ENCODE assay signal across 1 cellular context in the genomic region with DNA sequence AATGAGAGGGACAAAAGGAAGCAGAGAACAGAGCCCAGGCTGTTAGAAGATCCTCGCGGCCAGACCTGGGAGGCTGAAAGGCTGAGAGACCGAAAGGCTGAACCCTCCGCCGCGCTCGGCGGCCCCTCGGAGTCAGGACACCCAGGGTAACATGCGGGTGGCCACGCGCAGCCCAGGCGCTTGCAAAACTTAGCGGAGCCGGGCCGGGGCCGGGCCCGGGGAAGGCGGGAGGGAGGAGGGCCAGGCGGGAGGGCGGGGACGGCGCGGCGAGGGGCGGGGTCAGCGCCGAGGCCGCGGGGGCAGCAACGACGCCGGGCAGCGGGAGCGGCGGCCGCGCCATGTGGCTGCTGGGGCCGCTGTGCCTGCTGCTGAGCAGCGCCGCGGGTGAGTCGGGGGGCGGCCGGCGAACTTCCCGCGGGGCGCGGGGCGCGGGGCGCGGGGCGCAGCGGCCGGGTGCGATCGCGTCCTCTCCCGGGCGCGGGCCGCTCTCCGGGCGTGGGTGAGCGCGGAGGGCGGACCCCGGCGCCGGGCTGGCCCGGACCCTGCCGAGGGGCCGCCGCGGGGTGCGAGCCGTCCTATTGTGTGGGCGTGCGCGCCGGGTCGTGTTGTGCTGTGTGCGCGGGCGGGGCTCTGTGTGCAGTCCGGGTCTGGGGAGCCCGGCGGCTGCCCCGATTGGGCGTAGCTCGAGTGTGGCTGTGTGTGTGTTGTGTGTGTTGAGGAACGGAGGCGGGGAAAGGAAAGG.
TF ChIP-seq lines count a peak whose summit lies in the region.

A gene with protein sequence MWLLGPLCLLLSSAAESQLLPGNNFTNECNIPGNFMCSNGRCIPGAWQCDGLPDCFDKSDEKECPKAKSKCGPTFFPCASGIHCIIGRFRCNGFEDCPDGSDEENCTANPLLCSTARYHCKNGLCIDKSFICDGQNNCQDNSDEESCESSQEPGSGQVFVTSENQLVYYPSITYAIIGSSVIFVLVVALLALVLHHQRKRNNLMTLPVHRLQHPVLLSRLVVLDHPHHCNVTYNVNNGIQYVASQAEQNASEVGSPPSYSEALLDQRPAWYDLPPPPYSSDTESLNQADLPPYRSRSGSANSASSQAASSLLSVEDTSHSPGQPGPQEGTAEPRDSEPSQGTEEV (plus strand): TSS at position 302 of the 742 bp plus-strand sequence. CDS start 37 bp downstream, at position 339.

TF ChIP-seq in WTC11, 78 proteins besides CTCF, POLR2A, EP300 and RAD21 (continued from another document):
- TF ChIP-seq, protein P1, sequence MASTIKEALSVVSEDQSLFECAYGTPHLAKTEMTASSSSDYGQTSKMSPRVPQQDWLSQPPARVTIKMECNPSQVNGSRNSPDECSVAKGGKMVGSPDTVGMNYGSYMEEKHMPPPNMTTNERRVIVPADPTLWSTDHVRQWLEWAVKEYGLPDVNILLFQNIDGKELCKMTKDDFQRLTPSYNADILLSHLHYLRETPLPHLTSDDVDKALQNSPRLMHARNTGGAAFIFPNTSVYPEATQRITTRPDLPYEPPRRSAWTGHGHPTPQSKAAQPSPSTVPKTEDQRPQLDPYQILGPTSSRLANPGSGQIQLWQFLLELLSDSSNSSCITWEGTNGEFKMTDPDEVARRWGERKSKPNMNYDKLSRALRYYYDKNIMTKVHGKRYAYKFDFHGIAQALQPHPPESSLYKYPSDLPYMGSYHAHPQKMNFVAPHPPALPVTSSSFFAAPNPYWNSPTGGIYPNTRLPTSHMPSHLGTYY (CRISPR knock-in tag; IDR thresholded peaks at IDR 0.05): no peak
- TF ChIP-seq HMGA2 (CRISPR knock-in tag; IDR thresholded peaks at IDR 0.05) (no peak), TP53 (CRISPR knock-in tag; IDR thresholded peaks at IDR 0.05) (0 out of 2 replicates have a peak, but pooled peaks have one; percentile 44), ELF4 (CRISPR knock-in tag; IDR thresholded peaks at IDR 0.05; ENCODE audit: low read depth) (no peak), ZNF416 (CRISPR knock-in tag; IDR thresholded peaks at IDR 0.05) (no peak), ZNF121 (CRISPR knock-in tag; IDR thresholded peaks at IDR 0.05) (no peak), RELA (CRISPR knock-in tag; IDR thresholded peaks at IDR 0.05; ENCODE audit: borderline replicate concordance) (no peak), ETV6 (CRISPR knock-in tag; IDR thresholded peaks at IDR 0.05) (peak; percentile 49; the same call in 1 of the 2 replicates), CBFB (CRISPR knock-in tag; IDR thresholded peaks at IDR 0.05; ENCODE audit: low read depth) (0 out of 2 replicates have a peak, but pooled peaks have one; percentile 13), ZNF263 (CRISPR knock-in tag; IDR thresholded peaks at IDR 0.05; ENCODE audit: low read depth) (no peak), NFE2L1 (CRISPR knock-in tag; IDR thresholded peaks at IDR 0.05) (no peak), NR3C1 (CRISPR knock-in tag; conservative IDR thresholded peaks at IDR 0.05; ENCODE audit: low read depth) (no peak), ZNF317 (CRISPR knock-in tag; IDR thresholded peaks at IDR 0.05; ENCODE audit: borderline replicate concordance, low read depth) (no peak), CREM (CRISPR knock-in tag; IDR thresholded peaks at IDR 0.05) (no peak), SOX15 (CRISPR knock-in tag; IDR thresholded peaks at IDR 0.05) (no peak), MYBL2 (CRISPR knock-in tag; IDR thresholded peaks at IDR 0.05) (no peak), SP1 (CRISPR knock-in tag; conservative IDR thresholded peaks at IDR 0.05) (peak; percentile 30; the same call in 1 of the 2 replicates), ESRRA (CRISPR knock-in tag; IDR thresholded peaks at IDR 0.05; ENCODE audit: borderline replicate concordance) (no peak), NFYB (CRISPR knock-in tag; conservative IDR thresholded peaks at IDR 0.05; ENCODE audit: low read depth) (no peak), MXD4 (CRISPR knock-in tag; IDR thresholded peaks at IDR 0.05; ENCODE audit: borderline replicate concordance) (no peak)
- TF ChIP-seq, protein P2, sequence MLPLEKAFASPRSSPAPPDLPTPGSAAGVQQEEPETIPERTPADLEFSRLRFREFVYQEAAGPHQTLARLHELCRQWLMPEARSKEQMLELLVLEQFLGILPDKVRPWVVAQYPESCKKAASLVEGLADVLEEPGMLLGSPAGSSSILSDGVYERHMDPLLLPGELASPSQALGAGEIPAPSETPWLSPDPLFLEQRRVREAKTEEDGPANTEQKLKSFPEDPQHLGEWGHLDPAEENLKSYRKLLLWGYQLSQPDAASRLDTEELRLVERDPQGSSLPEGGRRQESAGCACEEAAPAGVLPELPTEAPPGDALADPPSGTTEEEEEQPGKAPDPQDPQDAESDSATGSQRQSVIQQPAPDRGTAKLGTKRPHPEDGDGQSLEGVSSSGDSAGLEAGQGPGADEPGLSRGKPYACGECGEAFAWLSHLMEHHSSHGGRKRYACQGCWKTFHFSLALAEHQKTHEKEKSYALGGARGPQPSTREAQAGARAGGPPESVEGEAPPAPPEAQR (CRISPR knock-in tag; IDR thresholded peaks at IDR 0.05): no peak
- TF ChIP-seq, protein P3, sequence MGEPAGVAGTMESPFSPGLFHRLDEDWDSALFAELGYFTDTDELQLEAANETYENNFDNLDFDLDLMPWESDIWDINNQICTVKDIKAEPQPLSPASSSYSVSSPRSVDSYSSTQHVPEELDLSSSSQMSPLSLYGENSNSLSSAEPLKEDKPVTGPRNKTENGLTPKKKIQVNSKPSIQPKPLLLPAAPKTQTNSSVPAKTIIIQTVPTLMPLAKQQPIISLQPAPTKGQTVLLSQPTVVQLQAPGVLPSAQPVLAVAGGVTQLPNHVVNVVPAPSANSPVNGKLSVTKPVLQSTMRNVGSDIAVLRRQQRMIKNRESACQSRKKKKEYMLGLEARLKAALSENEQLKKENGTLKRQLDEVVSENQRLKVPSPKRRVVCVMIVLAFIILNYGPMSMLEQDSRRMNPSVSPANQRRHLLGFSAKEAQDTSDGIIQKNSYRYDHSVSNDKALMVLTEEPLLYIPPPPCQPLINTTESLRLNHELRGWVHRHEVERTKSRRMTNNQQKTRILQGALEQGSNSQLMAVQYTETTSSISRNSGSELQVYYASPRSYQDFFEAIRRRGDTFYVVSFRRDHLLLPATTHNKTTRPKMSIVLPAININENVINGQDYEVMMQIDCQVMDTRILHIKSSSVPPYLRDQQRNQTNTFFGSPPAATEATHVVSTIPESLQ (CRISPR knock-in tag; IDR thresholded peaks at IDR 0.05): no peak
- TF ChIP-seq, protein P4, sequence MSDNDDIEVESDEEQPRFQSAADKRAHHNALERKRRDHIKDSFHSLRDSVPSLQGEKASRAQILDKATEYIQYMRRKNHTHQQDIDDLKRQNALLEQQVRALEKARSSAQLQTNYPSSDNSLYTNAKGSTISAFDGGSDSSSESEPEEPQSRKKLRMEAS (CRISPR knock-in tag; IDR thresholded peaks at IDR 0.05): peak; percentile 34; the same call in 1 of the 2 replicates
- TF ChIP-seq, protein P5, sequence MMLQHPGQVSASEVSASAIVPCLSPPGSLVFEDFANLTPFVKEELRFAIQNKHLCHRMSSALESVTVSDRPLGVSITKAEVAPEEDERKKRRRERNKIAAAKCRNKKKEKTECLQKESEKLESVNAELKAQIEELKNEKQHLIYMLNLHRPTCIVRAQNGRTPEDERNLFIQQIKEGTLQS (CRISPR knock-in tag; conservative IDR thresholded peaks at IDR 0.05): no peak
- TF ChIP-seq, protein P6, sequence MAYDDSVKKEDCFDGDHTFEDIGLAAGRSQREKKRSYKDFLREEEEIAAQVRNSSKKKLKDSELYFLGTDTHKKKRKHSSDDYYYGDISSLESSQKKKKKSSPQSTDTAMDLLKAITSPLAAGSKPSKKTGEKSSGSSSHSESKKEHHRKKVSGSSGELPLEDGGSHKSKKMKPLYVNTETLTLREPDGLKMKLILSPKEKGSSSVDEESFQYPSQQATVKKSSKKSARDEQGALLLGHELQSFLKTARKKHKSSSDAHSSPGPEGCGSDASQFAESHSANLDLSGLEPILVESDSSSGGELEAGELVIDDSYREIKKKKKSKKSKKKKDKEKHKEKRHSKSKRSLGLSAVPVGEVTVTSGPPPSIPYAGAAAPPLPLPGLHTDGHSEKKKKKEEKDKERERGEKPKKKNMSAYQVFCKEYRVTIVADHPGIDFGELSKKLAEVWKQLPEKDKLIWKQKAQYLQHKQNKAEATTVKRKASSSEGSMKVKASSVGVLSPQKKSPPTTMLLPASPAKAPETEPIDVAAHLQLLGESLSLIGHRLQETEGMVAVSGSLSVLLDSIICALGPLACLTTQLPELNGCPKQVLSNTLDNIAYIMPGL (CRISPR knock-in tag; IDR thresholded peaks at IDR 0.05): no peak
- TF ChIP-seq, protein P7, sequence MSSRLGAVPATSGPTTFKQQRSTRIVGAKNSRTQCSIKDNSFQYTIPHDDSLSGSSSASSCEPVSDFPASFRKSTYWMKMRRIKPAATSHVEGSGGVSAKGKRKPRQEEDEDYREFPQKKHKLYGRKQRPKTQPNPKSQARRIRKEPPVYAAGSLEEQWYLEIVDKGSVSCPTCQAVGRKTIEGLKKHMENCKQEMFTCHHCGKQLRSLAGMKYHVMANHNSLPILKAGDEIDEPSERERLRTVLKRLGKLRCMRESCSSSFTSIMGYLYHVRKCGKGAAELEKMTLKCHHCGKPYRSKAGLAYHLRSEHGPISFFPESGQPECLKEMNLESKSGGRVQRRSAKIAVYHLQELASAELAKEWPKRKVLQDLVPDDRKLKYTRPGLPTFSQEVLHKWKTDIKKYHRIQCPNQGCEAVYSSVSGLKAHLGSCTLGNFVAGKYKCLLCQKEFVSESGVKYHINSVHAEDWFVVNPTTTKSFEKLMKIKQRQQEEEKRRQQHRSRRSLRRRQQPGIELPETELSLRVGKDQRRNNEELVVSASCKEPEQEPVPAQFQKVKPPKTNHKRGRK (CRISPR knock-in tag; IDR thresholded peaks at IDR 0.05; ENCODE audit: borderline replicate concordance): no peak
- TF ChIP-seq, protein P8, sequence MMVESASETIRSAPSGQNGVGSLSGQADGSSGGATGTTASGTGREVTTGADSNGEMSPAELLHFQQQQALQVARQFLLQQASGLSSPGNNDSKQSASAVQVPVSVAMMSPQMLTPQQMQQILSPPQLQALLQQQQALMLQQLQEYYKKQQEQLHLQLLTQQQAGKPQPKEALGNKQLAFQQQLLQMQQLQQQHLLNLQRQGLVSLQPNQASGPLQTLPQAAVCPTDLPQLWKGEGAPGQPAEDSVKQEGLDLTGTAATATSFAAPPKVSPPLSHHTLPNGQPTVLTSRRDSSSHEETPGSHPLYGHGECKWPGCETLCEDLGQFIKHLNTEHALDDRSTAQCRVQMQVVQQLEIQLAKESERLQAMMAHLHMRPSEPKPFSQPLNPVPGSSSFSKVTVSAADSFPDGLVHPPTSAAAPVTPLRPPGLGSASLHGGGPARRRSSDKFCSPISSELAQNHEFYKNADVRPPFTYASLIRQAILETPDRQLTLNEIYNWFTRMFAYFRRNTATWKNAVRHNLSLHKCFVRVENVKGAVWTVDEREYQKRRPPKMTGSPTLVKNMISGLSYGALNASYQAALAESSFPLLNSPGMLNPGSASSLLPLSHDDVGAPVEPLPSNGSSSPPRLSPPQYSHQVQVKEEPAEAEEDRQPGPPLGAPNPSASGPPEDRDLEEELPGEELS (CRISPR knock-in tag; IDR thresholded peaks at IDR 0.05): peak; percentile 51; the same call in 1 of the 2 replicates
- TF ChIP-seq, protein P9, sequence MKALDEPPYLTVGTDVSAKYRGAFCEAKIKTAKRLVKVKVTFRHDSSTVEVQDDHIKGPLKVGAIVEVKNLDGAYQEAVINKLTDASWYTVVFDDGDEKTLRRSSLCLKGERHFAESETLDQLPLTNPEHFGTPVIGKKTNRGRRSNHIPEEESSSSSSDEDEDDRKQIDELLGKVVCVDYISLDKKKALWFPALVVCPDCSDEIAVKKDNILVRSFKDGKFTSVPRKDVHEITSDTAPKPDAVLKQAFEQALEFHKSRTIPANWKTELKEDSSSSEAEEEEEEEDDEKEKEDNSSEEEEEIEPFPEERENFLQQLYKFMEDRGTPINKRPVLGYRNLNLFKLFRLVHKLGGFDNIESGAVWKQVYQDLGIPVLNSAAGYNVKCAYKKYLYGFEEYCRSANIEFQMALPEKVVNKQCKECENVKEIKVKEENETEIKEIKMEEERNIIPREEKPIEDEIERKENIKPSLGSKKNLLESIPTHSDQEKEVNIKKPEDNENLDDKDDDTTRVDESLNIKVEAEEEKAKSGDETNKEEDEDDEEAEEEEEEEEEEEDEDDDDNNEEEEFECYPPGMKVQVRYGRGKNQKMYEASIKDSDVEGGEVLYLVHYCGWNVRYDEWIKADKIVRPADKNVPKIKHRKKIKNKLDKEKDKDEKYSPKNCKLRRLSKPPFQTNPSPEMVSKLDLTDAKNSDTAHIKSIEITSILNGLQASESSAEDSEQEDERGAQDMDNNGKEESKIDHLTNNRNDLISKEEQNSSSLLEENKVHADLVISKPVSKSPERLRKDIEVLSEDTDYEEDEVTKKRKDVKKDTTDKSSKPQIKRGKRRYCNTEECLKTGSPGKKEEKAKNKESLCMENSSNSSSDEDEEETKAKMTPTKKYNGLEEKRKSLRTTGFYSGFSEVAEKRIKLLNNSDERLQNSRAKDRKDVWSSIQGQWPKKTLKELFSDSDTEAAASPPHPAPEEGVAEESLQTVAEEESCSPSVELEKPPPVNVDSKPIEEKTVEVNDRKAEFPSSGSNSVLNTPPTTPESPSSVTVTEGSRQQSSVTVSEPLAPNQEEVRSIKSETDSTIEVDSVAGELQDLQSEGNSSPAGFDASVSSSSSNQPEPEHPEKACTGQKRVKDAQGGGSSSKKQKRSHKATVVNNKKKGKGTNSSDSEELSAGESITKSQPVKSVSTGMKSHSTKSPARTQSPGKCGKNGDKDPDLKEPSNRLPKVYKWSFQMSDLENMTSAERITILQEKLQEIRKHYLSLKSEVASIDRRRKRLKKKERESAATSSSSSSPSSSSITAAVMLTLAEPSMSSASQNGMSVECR (CRISPR knock-in tag; IDR thresholded peaks at IDR 0.05; ENCODE audit: borderline replicate concordance): 0 out of 2 replicates have a peak, but pooled peaks have one; percentile 21
- TF ChIP-seq, protein P10, sequence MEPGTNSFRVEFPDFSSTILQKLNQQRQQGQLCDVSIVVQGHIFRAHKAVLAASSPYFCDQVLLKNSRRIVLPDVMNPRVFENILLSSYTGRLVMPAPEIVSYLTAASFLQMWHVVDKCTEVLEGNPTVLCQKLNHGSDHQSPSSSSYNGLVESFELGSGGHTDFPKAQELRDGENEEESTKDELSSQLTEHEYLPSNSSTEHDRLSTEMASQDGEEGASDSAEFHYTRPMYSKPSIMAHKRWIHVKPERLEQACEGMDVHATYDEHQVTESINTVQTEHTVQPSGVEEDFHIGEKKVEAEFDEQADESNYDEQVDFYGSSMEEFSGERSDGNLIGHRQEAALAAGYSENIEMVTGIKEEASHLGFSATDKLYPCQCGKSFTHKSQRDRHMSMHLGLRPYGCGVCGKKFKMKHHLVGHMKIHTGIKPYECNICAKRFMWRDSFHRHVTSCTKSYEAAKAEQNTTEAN (CRISPR knock-in tag; IDR thresholded peaks at IDR 0.05): no peak
